In the genomic region with DNA sequence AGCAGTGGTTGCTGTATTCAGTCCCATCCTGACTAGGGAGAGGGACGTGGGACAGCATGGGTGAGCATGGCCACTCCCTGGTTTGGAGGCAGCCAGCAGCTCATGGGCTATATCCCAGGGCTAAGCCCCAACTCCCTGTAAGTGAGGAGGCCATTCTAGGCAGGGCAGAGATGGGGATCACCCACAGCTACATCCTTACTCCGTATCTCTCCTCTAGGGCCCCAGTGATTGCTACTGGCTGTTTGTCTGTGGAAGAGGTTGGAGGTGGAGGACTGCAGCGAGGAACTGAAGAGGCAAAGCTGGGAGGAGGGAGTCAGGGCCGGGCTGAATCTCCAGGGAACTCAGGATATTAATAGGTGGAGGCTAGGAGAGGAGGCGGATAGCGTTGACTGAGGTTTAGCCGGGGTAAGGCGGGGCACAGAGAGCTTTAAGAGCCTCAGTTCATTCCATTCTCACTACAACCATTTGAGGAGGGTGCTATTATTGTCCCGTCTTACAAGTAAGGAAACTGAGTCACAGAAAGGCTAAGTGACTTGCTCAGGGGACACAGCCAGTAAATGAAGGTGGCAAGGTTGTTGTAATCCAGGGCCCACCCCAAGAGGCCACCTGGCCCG, we compare ENCODE assay signal across 24 cellular contexts. TPM values are rescaled to one million over a fixed set of nuclear protein-coding genes. Genes with fewer than 3 reads are reported as not detected.
A peak's percentile ranks its signal among the peaks of the same experiment; 100 is the strongest.
DNase-seq lines count a peak whose midpoint lies in the region; ATAC-seq and TF ChIP-seq lines count a peak whose summit lies in the region.
"Had no signal": no experiment of that assay in that cellular context is flagged by ENCODE, and none has a peak within 500 bp of the region (broad histone marks: within the 10 kb centered on the region; RNA-seq: fewer than 3 reads in every experiment).

No MANE protein-coding gene starts in this region.

- no peak for TF ChIP-seq EP300 in esophagus muscularis mucosa (IDR thresholded peaks at IDR 0.05)

- intact Hi-C loops in sciatic nerve (cut with DNase I) (no loop called here), uterus (cut with DNase I; ENCODE audit: low total_unique reads) (no loop called here), esophagus muscularis mucosa (cut with DNase I) (no loop called here)

- H3K4me3 ChIP-seq in HEK293 (ENCODE audit: low read depth, low read length) (no peak overlapping the region), uterus (no peak overlapping the region), esophagus muscularis mucosa (no peak overlapping the region)
- H3K4me3 ChIP-seq: HAP-1 had no signal

- H3K4me1 ChIP-seq in HEK293 (ENCODE audit: control insufficient read depth, insufficient read depth, low read length) (no peaks in the 10 kb centered on the region), uterus (peaks cover 0 to 4% of the 10 kb centered on the region in 2 donors), esophagus muscularis mucosa (peaks cover 7 to 33% (median 25%) of the 10 kb centered on the region in 4 donors)
- H3K4me1 ChIP-seq: BE2C, HAP-1 had no signal

- ATAC-seq in sciatic nerve = no peak

- WGBS in esophagus muscularis mucosa = 32% methylated on average over 9 of the region's 10 CpGs

- POLR2A ChIA-PET in HEK293 (lab: Yijun Ruan, JAX) = no interaction called here

- H3K36me3 ChIP-seq in HEK293 (ENCODE audit: control insufficient read depth in 2 of 2, insufficient read depth in 1 of 2, low read length in 2 of 2) (no peaks in the 10 kb centered on the region), uterus (no peaks in the 10 kb centered on the region), esophagus muscularis mucosa (no peaks in the 10 kb centered on the region)
- H3K36me3 ChIP-seq: BE2C had no signal

- H3K9me3 ChIP-seq in HEK293 (ENCODE audit: control insufficient read depth, insufficient read depth, low read depth, low read length) (no peaks in the 10 kb centered on the region), uterus (no peaks in the 10 kb centered on the region), esophagus muscularis mucosa (no peaks in the 10 kb centered on the region)
- H3K9me3 ChIP-seq: BE2C, HAP-1 had no signal

- CTCF ChIA-PET in HEK293 (lab: Yijun Ruan, JAX) = no interaction called here

- TF ChIP-seq CTCF in GM20000 (IDR thresholded peaks at IDR 0.05; ENCODE audit: extremely low read depth, missing control alignments) = no peak
- TF ChIP-seq CTCF in HEK293 (tag by site-specific recombination; IDR thresholded peaks at IDR 0.05) = no peak
- TF ChIP-seq CTCF in uterus (IDR thresholded peaks at IDR 0.05) = no peak
- no peak for TF ChIP-seq CTCF in esophagus muscularis mucosa (IDR thresholded peaks at IDR 0.05)

- DNase-seq in GM20000 (ENCODE audit: low spot score) (peak; percentile 31), mesenteric fat pad (ENCODE audit: low spot score) (peak; percentile 37), sciatic nerve (ENCODE audit: low spot score) (peak; percentile 37), erythroblast (lab: John Stamatoyannopoulos, UW) (no peak), uterus (no peak), esophagus muscularis mucosa (ENCODE audit: extremely low spot score) (no peak)
- DNase-seq in effector CD4-positive, alpha-beta T cell = no peak
- DNase-seq: ACHN; BE2C; C1 segment of cervical spinal cord; CD4-positive, CD25-positive, alpha-beta regulatory T cell; CD8-positive, alpha-beta memory T cell; COR-L47; DMS 273 treated with DMSO at 0.1 percent for 48 hours; DMS53; DND-41; EL; GOT3 had no signal

- no peak for TF ChIP-seq POLR2A in erythroblast (IDR thresholded peaks at IDR 0.05; ENCODE audit: low read length)
- no peak for TF ChIP-seq POLR2A in uterus (IDR thresholded peaks at IDR 0.05)
- TF ChIP-seq POLR2A in esophagus muscularis mucosa (IDR thresholded peaks at IDR 0.05; ENCODE audit: low read depth) = no peak

- H3K27ac ChIP-seq in HEK293 (ENCODE audit: extremely low read depth, low read depth, low read length) = no peak overlapping the region
- no peak overlapping the region for H3K27ac ChIP-seq in uterus
- no peak overlapping the region for H3K27ac ChIP-seq in esophagus muscularis mucosa (replicated peaks in 1 of 4)
- H3K27ac ChIP-seq: HL-60, KMS-11 had no signal

- H3K27me3 ChIP-seq in uterus (peaks cover 0 to 49% of the 10 kb centered on the region in 2 donors), esophagus muscularis mucosa (peaks cover 0 to 97% (median 51%) of the 10 kb centered on the region in 4 donors)

TF ChIP-seq in HEK293, 187 proteins besides CTCF, POLR2A, EP300 and RAD21:
- TF ChIP-seq EGR2 (tag by site-specific recombination; IDR thresholded peaks at IDR 0.05; ENCODE audit: low read depth) = 0 out of 2 replicates have a peak, but pooled peaks have one; percentile 14
- TF ChIP-seq SCRT2 (tag by site-specific recombination; IDR thresholded peaks at IDR 0.05) = no peak

RNA-seq across cellular contexts. Expression of a gene that starts 6.8 kb away (rescaled TPM):
- total RNA-seq in mesenteric fat pad (not detected), sciatic nerve (not detected), uterus (not detected), esophagus muscularis mucosa (not detected)
- total RNA-seq: CD4-positive, CD25-positive, alpha-beta regulatory T cell; CD8-positive, alpha-beta memory T cell; G401; HT1080 had no signal

RNA-seq across cellular contexts. Expression of a gene that starts 37.4 kb away (rescaled TPM):
- total RNA-seq in mesenteric fat pad (not detected), sciatic nerve (0.53 TPM), uterus (not detected), esophagus muscularis mucosa (not detected)
- total RNA-seq: CD4-positive, CD25-positive, alpha-beta regulatory T cell; CD8-positive, alpha-beta memory T cell; G401; HT1080 had no signal

Comparison
In these comparisons a context has a peak if more than half of its experiments do, and no peak if none do; other contexts are left out.
1. DNase-seq: peak in GM20000 (single experiment), mesenteric fat pad (single experiment) and sciatic nerve (single experiment); none in effector CD4-positive, alpha-beta T cell (single experiment), erythroblast (0 of 2), uterus (0 of 2) and esophagus muscularis mucosa (single experiment).